In genomic region chr12:96774501-96775256, GRCh38 we compare ENCODE assay signal across 30 cellular contexts.
A peak's percentile ranks its signal among the peaks of the same experiment; 100 is the strongest.
DNase-seq lines count a peak whose midpoint lies in the region; ATAC-seq and TF ChIP-seq lines count a peak whose summit lies in the region.
"Had no signal": no experiment of that assay in that cellular context is flagged by ENCODE, and none has a peak within 500 bp of the region (broad histone marks: within the 10 kb centered on the region; RNA-seq: fewer than 3 reads in every experiment).

No MANE protein-coding gene starts in this region.

- no peak overlapping the region for H2AK5ac ChIP-seq in mesenchymal stem cell (ENCODE audit: low read length, severe bottlenecking)

- DNase-seq in AG04449 (ENCODE audit: low read depth, low spot score) (peak; percentile 31), HS-27A (ENCODE audit: low read depth) (peak; percentile 68), T1000 (lab: John Stamatoyannopoulos, UW) (peak; percentile 53), mesenchymal stem cell (no peak), sigmoid colon (no peak)
- DNase-seq in activated CD4-positive, CD25-positive, alpha-beta regulatory T cell treated with anti-CD3 and anti-CD28 coated beads, Interleukin-2, amount 50 U/mL, for 72 hours, result no peak
- DNase-seq: activated CD4-positive, alpha-beta memory T cell treated with anti-CD3 and anti-CD28 coated beads, Interleukin-2, amount 10 ng/mL, durations not matched to agents 7 days and 5 days; activated naive CD8-positive, alpha-beta T cell treated with anti-CD3 and anti-CD28 coated beads for 36 hours; CD4-positive, alpha-beta T cell; DMS 273 treated with DMSO at 0.1 percent for 48 hours; effector memory CD4-positive, alpha-beta T cell; foreskin melanocyte; GDM1; left lung; naive thymus-derived CD4-positive, alpha-beta T cell; NCI-H1092; NCI-H187; NCI-H2171 treated with DMSO at 0.1 percent for 48 hours; NCI-H748 treated with DMSO at 0.1 percent for 48 hours; nucleus accumbens; stimulated activated CD4-positive, alpha-beta T cell treated with anti-CD3 and anti-CD28 coated beads, Interleukin-12 subunit alpha, Interleukin-12 subunit beta, amount 100 ng/mL, for 4 hours; stimulated activated CD4-positive, alpha-beta T cell treated with anti-CD3 and anti-CD28 coated beads, Interleukin-4, amount 100 ng/mL, for 4 hours; stimulated activated naive CD4-positive, alpha-beta T cell treated with Interleukin-2 at 50 U/mL for 16 hours; testis had no signal

- ATAC-seq in gastroesophageal sphincter, result no peak
- no peak for ATAC-seq in HG03432 (IDR thresholded peaks at IDR 0.05; ENCODE audit: unreplicated experiment)
- ATAC-seq: esophagus mucosa; left lung; naive thymus-derived CD4-positive, alpha-beta T cell; SK-N-SH treated with all-trans-retinoic acid at 6 μM for 48 hours; WTC11 had no signal

- no peaks in the 10 kb centered on the region for H3K79me1 ChIP-seq in mesenchymal stem cell (replicated peaks; ENCODE audit: low read length, poor library complexity, severe bottlenecking)

- no peak overlapping the region for H4K91ac ChIP-seq in mesenchymal stem cell (ENCODE audit: low read length)

- H3K27ac ChIP-seq in mesenchymal stem cell (ENCODE audit: low read length, poor library complexity, severe bottlenecking) (no peak overlapping the region), gastroesophageal sphincter (no peak overlapping the region), sigmoid colon (no peak overlapping the region)
- H3K27ac ChIP-seq: left lung, testis, vagina had no signal

- H2BK12ac ChIP-seq in mesenchymal stem cell (ENCODE audit: low read length in 2 of 2), result no peak overlapping the region

- H3K4me3 ChIP-seq in AG04449 (ENCODE audit: low read depth, low read length) (no peak overlapping the region), mesenchymal stem cell (ENCODE audit: insufficient read depth in 1 of 2, low read depth in 1 of 2, low read length in 2 of 2) (no peak overlapping the region), gastroesophageal sphincter (no peak overlapping the region), sigmoid colon (no peak overlapping the region)
- H3K4me3 ChIP-seq: left lung, testis, vagina had no signal

- no peaks in the 10 kb centered on the region for H3K27me3 ChIP-seq in mesenchymal stem cell (ENCODE audit: control insufficient read depth in 1 of 2, insufficient read depth in 1 of 2, low read length in 2 of 2)
- no peaks in the 10 kb centered on the region for H3K27me3 ChIP-seq in gastroesophageal sphincter
- H3K27me3 ChIP-seq in sigmoid colon, result no peaks in the 10 kb centered on the region
- H3K27me3 ChIP-seq: left lung, testis, vagina had no signal

- WGBS in mesenchymal stem cell, result 83% methylated on average over 8 of the region's 9 CpGs
- 78 to 86% methylated on average over 1 to 8 of the region's 9 CpGs for WGBS in gastroesophageal sphincter (ENCODE audit: low coverage in 1 of 2), 2 donors
- WGBS in sigmoid colon, 2 donors, result 80 to 92% methylated on average over 9 of the region's 9 CpGs

- no peak overlapping the region for H3K4ac ChIP-seq in mesenchymal stem cell (ENCODE audit: low read depth in 1 of 2, low read length in 2 of 2)

- peak overlapping the region; percentile 19 for H2BK5ac ChIP-seq in mesenchymal stem cell (ENCODE audit: low read depth, low read length, poor library complexity, severe bottlenecking)

- H2BK15ac ChIP-seq in mesenchymal stem cell (ENCODE audit: low read depth, poor library complexity, severe bottlenecking), result no peak overlapping the region

- POLR2A ChIA-PET in AG04449 (lab: Yijun Ruan, JAX), result no interaction called here

- H2BK120ac ChIP-seq in mesenchymal stem cell (ENCODE audit: low read depth, low read length), result no peak overlapping the region

- TF ChIP-seq POLR2A in gastroesophageal sphincter (IDR thresholded peaks at IDR 0.05), result no peak
- TF ChIP-seq POLR2A in sigmoid colon (IDR thresholded peaks at IDR 0.05), result no peak

- H3K9me3 ChIP-seq in mesenchymal stem cell (ENCODE audit: control insufficient read depth, low read length) (no peaks in the 10 kb centered on the region), gastroesophageal sphincter (peaks cover 0 to 5% (median 0%) of the 10 kb centered on the region in 3 donors), sigmoid colon (peaks cover 0 to 3% (median 0%) of the 10 kb centered on the region in 4 donors)
- H3K9me3 ChIP-seq: left lung, testis, vagina had no signal

- no peak for TF ChIP-seq EP300 in gastroesophageal sphincter (IDR thresholded peaks at IDR 0.05)
- no peak for TF ChIP-seq EP300 in sigmoid colon (IDR thresholded peaks at IDR 0.05)

- H2AFZ ChIP-seq in mesenchymal stem cell (ENCODE audit: low read depth, low read length), result no peak overlapping the region

- H4K8ac ChIP-seq in mesenchymal stem cell (ENCODE audit: low read length), result no peak overlapping the region

- no peak overlapping the region for H3K23ac ChIP-seq in mesenchymal stem cell (ENCODE audit: low read length in 2 of 2)

- H3K4me2 ChIP-seq in mesenchymal stem cell (ENCODE audit: low read length, poor library complexity, severe bottlenecking), result no peak overlapping the region

- CTCF ChIA-PET in AG04449 (lab: Yijun Ruan, JAX), result no interaction called here

- H3K36me3 ChIP-seq in mesenchymal stem cell (ENCODE audit: control insufficient read depth in 1 of 2, insufficient read depth in 2 of 2, low read depth in 1 of 2, low read length in 2 of 2) (no peaks in the 10 kb centered on the region), gastroesophageal sphincter (no peaks in the 10 kb centered on the region), sigmoid colon (no peaks in the 10 kb centered on the region)
- H3K36me3 ChIP-seq: left lung, vagina had no signal

- H3K4me1 ChIP-seq in mesenchymal stem cell (ENCODE audit: control insufficient read depth, insufficient read depth, low read depth, low read length) (no peaks in the 10 kb centered on the region), gastroesophageal sphincter (no peaks in the 10 kb centered on the region), sigmoid colon (no peaks in the 10 kb centered on the region)
- H3K4me1 ChIP-seq: left lung, testis, vagina had no signal

- H3K9ac ChIP-seq in mesenchymal stem cell (ENCODE audit: low read length), result no peak overlapping the region

- H3K18ac ChIP-seq in mesenchymal stem cell (ENCODE audit: low read depth in 1 of 2, low read length in 2 of 2), result no peak overlapping the region

- no peak for TF ChIP-seq CTCF in AG04449 (IDR thresholded peaks at IDR 0.05; ENCODE audit: insufficient read depth, low read length, missing control alignments)
- no peak for TF ChIP-seq CTCF in gastroesophageal sphincter (IDR thresholded peaks at IDR 0.05)
- TF ChIP-seq CTCF in sigmoid colon (IDR thresholded peaks at IDR 0.05), result no peak

- H3K14ac ChIP-seq in mesenchymal stem cell (ENCODE audit: low read length in 2 of 2), result no peak overlapping the region

- intact Hi-C loops in sigmoid colon (cut with DNase I), result no loop called here

Comparison
In these comparisons a context has a peak if more than half of its experiments do, and no peak if none do; other contexts are left out.
1. DNase-seq: peak in AG04449 (single experiment), HS-27A (single experiment) and T1000 (single experiment); none in mesenchymal stem cell (single experiment), sigmoid colon (single experiment) and activated CD4-positive, CD25-positive, alpha-beta regulatory T cell treated with anti-CD3 and anti-CD28 coated beads, Interleukin-2, amount 50 U/mL, for 72 hours (single experiment).